7 cellular contexts compared by ENCODE assay signal in the genomic region with DNA sequence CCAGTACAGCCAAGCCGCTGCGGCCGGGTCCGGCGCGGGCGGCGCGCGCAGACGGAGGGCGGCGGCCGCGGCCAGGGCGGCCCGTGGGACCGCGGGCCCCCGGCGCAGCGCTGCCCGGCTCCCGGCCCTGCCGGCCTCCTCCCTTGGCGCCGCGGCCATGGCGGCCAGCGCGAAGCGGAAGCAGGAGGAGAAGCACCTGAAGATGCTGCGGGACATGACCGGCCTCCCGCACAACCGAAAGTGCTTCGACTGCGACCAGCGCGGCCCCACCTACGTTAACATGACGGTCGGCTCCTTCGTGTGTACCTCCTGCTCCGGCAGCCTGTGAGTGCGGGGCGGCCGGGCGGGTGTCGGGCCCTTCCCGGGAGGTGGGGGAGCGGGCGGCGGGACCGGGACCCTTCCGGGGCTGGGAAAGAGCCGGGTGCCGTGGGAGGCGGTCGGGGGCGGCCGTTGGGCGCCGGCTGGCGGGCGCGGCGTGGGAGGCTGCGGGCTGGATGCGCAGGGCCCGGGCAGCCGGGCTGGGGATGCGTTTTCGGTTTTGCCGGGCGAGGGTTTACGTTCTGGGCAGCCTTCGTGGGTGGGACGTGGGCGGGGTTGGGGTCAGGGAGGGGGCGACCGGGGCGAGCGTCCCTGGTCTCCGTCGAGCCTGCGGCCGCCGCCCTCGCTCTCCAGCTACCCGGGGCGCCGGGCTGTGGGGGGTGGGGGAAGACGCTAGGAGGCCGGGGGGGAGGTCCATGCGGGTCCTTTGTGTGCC. TPM values are rescaled to one million over a fixed set of nuclear protein-coding genes. Genes with fewer than 3 reads are reported as not detected.
DNase-seq lines count a peak whose midpoint lies in the region; ATAC-seq and TF ChIP-seq lines count a peak whose summit lies in the region.

No MANE protein-coding gene starts in this region.

- H3K79me2 ChIP-seq in H9 (ENCODE audit: insufficient read depth, low read length), result peaks cover 33% of the 10 kb centered on the region

- peaks cover 0 to 1% (median 0%) of the 10 kb centered on the region in 3 experiments; a peak in 1 of 7 replicates for H3K36me3 Mint-ChIP-seq in H9 (ENCODE audit: insufficient read depth in 1 of 3, low read depth in 3 of 3)
- peaks cover 3 to 6% of the 10 kb centered on the region in 2 donors for H3K36me3 Mint-ChIP-seq in activated T-cell treated with anti-CD3 and anti-CD28 coated beads, Interleukin-2, amount 50 U/mL, for 72 hours (ENCODE audit: insufficient read depth in 2 of 2)

- H3K27me3 Mint-ChIP-seq in H9 (ENCODE audit: low read depth), result no peaks in the 10 kb centered on the region; the same call in 1 of the 2 replicates
- no peaks in the 10 kb centered on the region for H3K27me3 Mint-ChIP-seq in activated T-cell treated with anti-CD3 and anti-CD28 coated beads, Interleukin-2, amount 50 U/mL, for 72 hours (ENCODE audit: low read depth)

- no peaks in the 10 kb centered on the region for H3K79me1 ChIP-seq in H9 (ENCODE audit: insufficient read depth, low read depth, low read length, poor library complexity, severe bottlenecking)
- H3K79me1 ChIP-seq in neuronal stem cell (ENCODE audit: low read depth, low read length), result no peaks in the 10 kb centered on the region

- no peak overlapping the region for H2AK5ac ChIP-seq in H9 (ENCODE audit: insufficient read length, low read length)
- H2AK5ac ChIP-seq in neuronal stem cell (ENCODE audit: low read depth, low read length), result peak overlapping the region; percentile 70

- H2BK12ac ChIP-seq in H9 (ENCODE audit: insufficient read length, low read depth, low read length) (no peak overlapping the region), neuronal stem cell (ENCODE audit: low read length) (no peak overlapping the region)

- no CpG with 5 or more reads among the region's 96 CpGs for WGBS in H9 (ENCODE audit: extremely low coverage, insufficient read length, low lambda C conversion rate)
- WGBS in neuronal stem cell (ENCODE audit: extremely low coverage in 2 of 2, insufficient read length in 2 of 2, insufficient replicate concordance in 1 of 2), 2 donors, result no CpG with 5 or more reads among the region's 96 CpGs

- H2AFZ ChIP-seq in H9 (ENCODE audit: low read length) (no peak overlapping the region), neuronal stem cell (ENCODE audit: low read length) (peak overlapping the region; percentile 87)

- no peak for TF ChIP-seq CTCF in H9 (conservative IDR thresholded peaks at IDR 0.05)
- TF ChIP-seq CTCF in foreskin fibroblast (IDR thresholded peaks at IDR 0.05; ENCODE audit: low read depth, low read length), result no peak

- H3K56ac ChIP-seq in H9 (ENCODE audit: insufficient read length, low read depth, low read length), result no peak overlapping the region

- H2BK15ac ChIP-seq in H9 (ENCODE audit: low read depth, low read length) (no peak overlapping the region; the same call in 1 of the 2 replicates), neuronal stem cell (ENCODE audit: low read length) (no peak overlapping the region)

- no peaks in the 10 kb centered on the region for H3K9me3 Mint-ChIP-seq in H9
- H3K9me3 Mint-ChIP-seq in activated T-cell treated with anti-CD3 and anti-CD28 coated beads, Interleukin-2, amount 50 U/mL, for 72 hours, result peaks cover 0 to 2% of the 10 kb centered on the region in 2 donors

- H3K27me3 ChIP-seq in H9 (ENCODE audit: insufficient read depth, low read length), result no peaks in the 10 kb centered on the region
- no peaks in the 10 kb centered on the region for H3K27me3 ChIP-seq in MG63
- no peaks in the 10 kb centered on the region for H3K27me3 ChIP-seq in neuronal stem cell (ENCODE audit: control insufficient read depth in 3 of 3, insufficient read depth in 3 of 3, low read depth in 1 of 3, low read length in 3 of 3)

- H3K14ac ChIP-seq in H9 (ENCODE audit: insufficient read depth, low read length) (peak overlapping the region; percentile 81), neuronal stem cell (ENCODE audit: low read length) (no peak overlapping the region)

- H4K91ac ChIP-seq in H9 (ENCODE audit: insufficient read length, low read depth, low read length) (no peak overlapping the region), neuronal stem cell (ENCODE audit: low read depth, low read length, poor library complexity) (no peak overlapping the region)

- H4K8ac ChIP-seq in H9 (replicated peaks; ENCODE audit: insufficient read length, low read depth, low read length) (no peak overlapping the region), neuronal stem cell (ENCODE audit: low read depth, low read length) (no peak overlapping the region)

- no peak overlapping the region for H2BK5ac ChIP-seq in H9 (ENCODE audit: insufficient read length, low read length)
- H2BK5ac ChIP-seq in neuronal stem cell (ENCODE audit: low read length), result peak overlapping the region; percentile 53

- no peak overlapping the region for H3K27ac ChIP-seq in H9 (ENCODE audit: insufficient read length, low read depth, low read length)
- H3K27ac ChIP-seq in neuronal stem cell (replicated peaks; ENCODE audit: low read length), result peak overlapping the region; percentile 78

- H3T11ph ChIP-seq in H9 (ENCODE audit: low read length), result no peak overlapping the region

- H2BK120ac ChIP-seq in H9 (ENCODE audit: low read depth, low read length, poor library complexity, severe bottlenecking) (no peak overlapping the region), neuronal stem cell (ENCODE audit: low read depth, low read length) (no peak overlapping the region)

- H2BK20ac ChIP-seq in H9 (ENCODE audit: low read depth, low read length, poor library complexity, severe bottlenecking), result no peak overlapping the region

- H3K4me2 ChIP-seq in H9 (ENCODE audit: insufficient read depth, insufficient read length, low read length) (peak overlapping the region; percentile 76), neuronal stem cell (ENCODE audit: insufficient read depth, low read length, poor library complexity, severe bottlenecking) (peak overlapping the region; percentile 78)

- H3K4me3 ChIP-seq in MG63, result peak overlapping the region; percentile 71
- peak overlapping the region; percentile 73 to 80 for H3K4me3 ChIP-seq in foreskin fibroblast (ENCODE audit: low read depth in 1 of 2, low read length in 2 of 2)
- peak overlapping the region; percentile 95 to 99 for H3K4me3 ChIP-seq in neuronal stem cell (ENCODE audit: low read length in 2 of 2)

- no peaks in the 10 kb centered on the region for H3K23me2 ChIP-seq in H9 (ENCODE audit: insufficient read length, low read depth, low read length, poor library complexity, severe bottlenecking)

- peak overlapping the region; percentile 68 for H3K9ac ChIP-seq in H9 (ENCODE audit: extremely low read depth, insufficient read length, low read length)
- H3K9ac ChIP-seq in neuronal stem cell (ENCODE audit: low read depth, low read length, poor library complexity), result peak overlapping the region; percentile 97

- peaks cover 21 to 23% of the 10 kb centered on the region in 2 experiments for H3K4me1 Mint-ChIP-seq in H9
- H3K4me1 Mint-ChIP-seq in activated T-cell treated with anti-CD3 and anti-CD28 coated beads, Interleukin-2, amount 50 U/mL, for 72 hours (ENCODE audit: low read depth), result peaks cover 66% of the 10 kb centered on the region

- H3K4me1 ChIP-seq in H9 (ENCODE audit: insufficient read depth, low read length) (peaks cover 3% of the 10 kb centered on the region; the same call in 1 of the 2 replicates), neuronal stem cell (ENCODE audit: control insufficient read depth in 2 of 2, insufficient read depth in 1 of 2, low read depth in 1 of 2, low read length in 2 of 2) (peaks cover 0 to 10% of the 10 kb centered on the region in 2 donors)

- peaks cover 4% of the 10 kb centered on the region for H4K20me1 ChIP-seq in H9 (ENCODE audit: control insufficient read depth, insufficient read depth, insufficient read length)

- H3K36me3 ChIP-seq in MG63 (no peaks in the 10 kb centered on the region; the same call in 1 of the 2 replicates), neuronal stem cell (replicated peaks in 1 of 2; ENCODE audit: control insufficient read depth in 2 of 2, insufficient read depth in 2 of 2, low read length in 2 of 2) (peaks cover 0 to 9% of the 10 kb centered on the region in 2 donors)

- H3K23ac ChIP-seq in H9 (ENCODE audit: insufficient read length, low read depth, low read length), result no peak overlapping the region
- peak overlapping the region; percentile 68 for H3K23ac ChIP-seq in neuronal stem cell (ENCODE audit: low read depth, low read length, poor library complexity)

- no peak overlapping the region for H4K5ac ChIP-seq in H9 (ENCODE audit: insufficient read length, low read depth, low read length)

- peak overlapping the region; percentile 66 for H3K18ac ChIP-seq in H9 (ENCODE audit: insufficient read length, low read depth, low read length)
- peak overlapping the region; percentile 97 for H3K18ac ChIP-seq in neuronal stem cell (ENCODE audit: low read length)

- peak; percentile 81 for ATAC-seq in GM18498 (IDR thresholded peaks at IDR 0.05; ENCODE audit: unreplicated experiment)
- peak; percentile 83 to 84 for ATAC-seq in activated T-cell treated with anti-CD3 and anti-CD28 coated beads, Interleukin-2, amount 50 U/mL, for 72 hours (replicated peaks in 1 of 2)

- no peak overlapping the region; a peak in 1 of 7 replicates for H3K27ac Mint-ChIP-seq in H9
- H3K27ac Mint-ChIP-seq in activated T-cell treated with anti-CD3 and anti-CD28 coated beads, Interleukin-2, amount 50 U/mL, for 72 hours, result peak overlapping the region; percentile 99

- DNase-seq in H9 (peak; percentile 48), MG63 (peak; percentile 57), foreskin fibroblast (no peak), neuronal stem cell (ENCODE audit: low spot score) (no peak), H4 (ENCODE audit: low spot score) (no peak)
- DNase-seq in activated T-cell treated with anti-CD3 and anti-CD28 coated beads, Interleukin-2, amount 50 U/mL, for 72 hours, result peak; percentile 60 to 66

- peak overlapping the region; percentile 83 to 94 for H3K4me3 Mint-ChIP-seq in H9
- peak overlapping the region; percentile 91 to 97 for H3K4me3 Mint-ChIP-seq in activated T-cell treated with anti-CD3 and anti-CD28 coated beads, Interleukin-2, amount 50 U/mL, for 72 hours

- H3K4ac ChIP-seq in H9 (ENCODE audit: low read depth, low read length), result no peak overlapping the region
- no peak overlapping the region for H3K4ac ChIP-seq in neuronal stem cell (ENCODE audit: low read length)

- H3K9me3 ChIP-seq in H9 (ENCODE audit: control insufficient read depth, low read depth, low read length), result no peaks in the 10 kb centered on the region
- no peaks in the 10 kb centered on the region for H3K9me3 ChIP-seq in MG63
- H3K9me3 ChIP-seq in neuronal stem cell (replicated peaks in 1 of 2; ENCODE audit: control insufficient read depth in 2 of 2, insufficient read depth in 1 of 2, low read depth in 1 of 2, low read length in 2 of 2), result no peaks in the 10 kb centered on the region

RNA-seq across cellular contexts. Expression of a gene that starts 0.5 kb away (rescaled TPM):
- 106 and 109 TPM in 2 replicates for total RNA-seq in H9 (2021)
- total RNA-seq in MG63 (2014; rRNA removed; shearing (Covaris generic); ENCODE audit: low replicate concordance), result 68.6 and 100 TPM in 2 replicates
- 100 to 1,000 TPM in 1 of 2 donors, 10 to 100 TPM in 1; 98.2 to 131 TPM for total RNA-seq in activated T-cell treated with anti-CD3 and anti-CD28 coated beads, Interleukin-2, amount 50 U/mL, for 72 hours
- 46.2 TPM for polyA plus RNA-seq in neuronal stem cell (2013, experiment 1 of 2)
- polyA plus RNA-seq in neuronal stem cell (2013, experiment 2 of 2), result 47.7 TPM
- total RNA-seq in H4 (2014; rRNA removed; shearing (Covaris generic)), result 110 and 129 TPM in 2 replicates

Comparison
In these comparisons a context has a peak if more than half of its experiments do, and no peak if none do; other contexts are left out.
1. DNase-seq: peak in H9 (single experiment), MG63 (single experiment) and activated T-cell treated with anti-CD3 and anti-CD28 coated beads, Interleukin-2, amount 50 U/mL, for 72 hours (2 of 2); none in foreskin fibroblast (0 of 2), neuronal stem cell (single experiment) and H4 (single experiment).
2. Peak in every context shown above with its lines, with median percentiles within 50 percentile points of each other: H3K4me3 ChIP-seq.